In the genomic region with DNA sequence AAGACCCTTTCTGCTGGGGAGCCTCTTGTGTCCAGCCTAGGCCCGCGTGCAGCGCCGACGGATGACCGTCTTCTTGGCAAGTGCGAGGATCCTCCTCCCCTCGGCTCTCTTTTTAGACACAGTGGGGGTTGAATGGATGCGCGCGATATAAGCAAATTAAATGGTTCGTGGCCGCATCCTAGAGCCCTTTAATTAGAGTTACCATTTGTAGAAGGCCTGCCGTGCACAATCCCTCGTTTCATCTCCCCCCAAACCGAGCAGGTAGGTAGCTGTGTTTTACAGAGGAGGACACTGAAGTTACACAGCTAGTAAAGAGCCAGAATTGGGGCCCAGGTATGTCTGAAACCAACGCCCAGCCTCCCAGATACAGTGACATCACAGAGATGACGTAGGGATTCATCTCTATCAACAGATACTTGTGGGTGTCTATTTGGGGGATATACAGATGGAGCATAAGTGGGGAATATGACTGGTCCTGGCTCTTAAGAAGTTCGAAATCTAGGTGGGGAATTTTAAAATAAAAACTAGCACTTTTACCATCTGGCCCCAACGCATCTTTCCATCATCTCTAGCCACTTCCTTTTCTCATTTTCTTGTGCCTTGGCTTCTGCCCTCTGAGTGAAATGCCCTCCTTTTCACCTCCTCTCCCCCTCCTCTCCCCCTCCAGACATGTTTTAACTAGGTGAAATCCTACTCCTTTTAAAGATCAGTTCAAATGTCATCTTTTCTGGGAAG, we compare ENCODE assay signal across 8 cellular contexts. TPM values are rescaled to one million over a fixed set of nuclear protein-coding genes. Genes with fewer than 3 reads are reported as not detected.
DNase-seq lines count a peak whose midpoint lies in the region; ATAC-seq and TF ChIP-seq lines count a peak whose summit lies in the region.

No MANE protein-coding gene starts in this region.

- H3K4me3 Mint-ChIP-seq in T-helper 2 cell treated with Interferon-gamma antibody and Interleukin-4, amounts not matched to agents 5 μg/mL and 100 μg/mL, for 36 hours = peak overlapping the region; percentile 92

- peaks cover 20% of the 10 kb centered on the region for H3K4me1 Mint-ChIP-seq in T-helper 2 cell treated with Interferon-gamma antibody and Interleukin-4, amounts not matched to agents 5 μg/mL and 100 μg/mL, for 36 hours (ENCODE audit: low read depth)

- TF ChIP-seq CTCF in coronary artery (IDR thresholded peaks at IDR 0.05) (no peak), thoracic aorta (IDR thresholded peaks at IDR 0.05) (no peak)

- peak overlapping the region; percentile 96 for H3K27ac ChIP-seq in coronary artery
- H3K27ac ChIP-seq in mesodermal cell (ENCODE audit: low read depth, low read length, severe bottlenecking) = peak overlapping the region; percentile 96
- H3K27ac ChIP-seq in thoracic aorta = peak overlapping the region; percentile 91 to 95

- ATAC-seq in GM21367 (IDR thresholded peaks at IDR 0.05; ENCODE audit: unreplicated experiment) = peak; percentile 26
- ATAC-seq in thoracic aorta (ENCODE audit: insufficient number of reproducible peaks, low FRiP score, low read depth) = peak; percentile 7

- peak overlapping the region; percentile 87 for H3K27ac Mint-ChIP-seq in T-helper 2 cell treated with Interferon-gamma antibody and Interleukin-4, amounts not matched to agents 5 μg/mL and 100 μg/mL, for 36 hours

- H3K36me3 Mint-ChIP-seq in T-helper 2 cell treated with Interferon-gamma antibody and Interleukin-4, amounts not matched to agents 5 μg/mL and 100 μg/mL, for 36 hours (ENCODE audit: low read depth) = peaks cover 7% of the 10 kb centered on the region

- no peaks in the 10 kb centered on the region for H3K9me3 Mint-ChIP-seq in T-helper 2 cell treated with Interferon-gamma antibody and Interleukin-4, amounts not matched to agents 5 μg/mL and 100 μg/mL, for 36 hours

- DNase-seq in COLO668 (lab: John Stamatoyannopoulos, UW; ENCODE audit: unreplicated experiment) (peak; percentile 46), coronary artery (ENCODE audit: low spot score) (no peak), thoracic aorta (ENCODE audit: low spot score) (no peak), iPS-NIHi11 (ENCODE audit: low spot score) (no peak)
- DNase-seq in Jurkat, Clone E6-1 (ENCODE audit: low read depth, low spot score) = peak; percentile 33
- peak; percentile 56 for DNase-seq in T-helper 2 cell treated with Interferon-gamma antibody and Interleukin-4, amounts not matched to agents 5 μg/mL and 100 μg/mL, for 36 hours (ENCODE audit: low spot score)

- H3K27me3 Mint-ChIP-seq in T-helper 2 cell treated with Interferon-gamma antibody and Interleukin-4, amounts not matched to agents 5 μg/mL and 100 μg/mL, for 36 hours (ENCODE audit: low read depth) = peaks cover 16% of the 10 kb centered on the region

- H3K9me3 ChIP-seq in mesodermal cell (ENCODE audit: control insufficient read depth, low read length) (peaks cover 16% of the 10 kb centered on the region), thoracic aorta (no peaks in the 10 kb centered on the region)

- H3K4me3 ChIP-seq in Jurkat, Clone E6-1 (ENCODE audit: low read length) = peak overlapping the region; percentile 71
- H3K4me3 ChIP-seq in coronary artery = peak overlapping the region; percentile 99
- peak overlapping the region; percentile 81 for H3K4me3 ChIP-seq in mesodermal cell (ENCODE audit: extremely low read depth, insufficient read depth, low read length, poor library complexity, severe bottlenecking)
- H3K4me3 ChIP-seq in thoracic aorta = peak overlapping the region; percentile 91

- WGBS in mesodermal cell (ENCODE audit: insufficient coverage in 2 of 2), 2 experiments = 17 to 65% methylated on average over 2 to 6 of the region's 20 CpGs

- no peaks in the 10 kb centered on the region for H3K27me3 ChIP-seq in thoracic aorta (replicated peaks; ENCODE audit: insufficient read depth)

- H3K4me1 ChIP-seq in mesodermal cell (ENCODE audit: control insufficient read depth, insufficient read depth, low read length, poor library complexity, severe bottlenecking) (no peaks in the 10 kb centered on the region), thoracic aorta (ENCODE audit: control insufficient read depth in 1 of 2, low read depth in 2 of 2) (peaks cover 7 to 14% of the 10 kb centered on the region in 2 donors)

- H3K36me3 ChIP-seq in mesodermal cell (ENCODE audit: control insufficient read depth, insufficient read depth, low read length) = peaks cover 18% of the 10 kb centered on the region
- H3K36me3 ChIP-seq in thoracic aorta = no peaks in the 10 kb centered on the region

RNA-seq across cellular contexts. Expression of gene TCP11L1, which starts 0.9 kb away (rescaled TPM):
- polyA plus RNA-seq in Jurkat, Clone E6-1 (2012; ENCODE audit: insufficient read depth, insufficient read length) = 7.9 TPM
- polyA plus RNA-seq in mesodermal cell (2013, experiment 1 of 2) = 16.3 TPM
- 15.6 TPM for polyA plus RNA-seq in mesodermal cell (2013, experiment 2 of 2)
- 10 to 100 TPM; 49.2 to 62.7 TPM for total RNA-seq in thoracic aorta

RNA-seq across cellular contexts. Expression of gene DEPDC7, which starts 24.6 kb away (rescaled TPM):
- polyA plus RNA-seq in Jurkat, Clone E6-1 (2012; ENCODE audit: insufficient read depth, insufficient read length) = not detected
- 6.9 TPM for polyA plus RNA-seq in mesodermal cell (2013, experiment 1 of 2)
- 8.0 TPM for polyA plus RNA-seq in mesodermal cell (2013, experiment 2 of 2)
- total RNA-seq in thoracic aorta = 1 to 10 TPM in 1 of 2 donors, not detected in 1; 1.1 TPM

Comparison
In these comparisons a context has a peak if more than half of its experiments do, and no peak if none do; other contexts are left out.
1. DNase-seq: peak in COLO668 (single experiment), Jurkat, Clone E6-1 (single experiment) and T-helper 2 cell treated with Interferon-gamma antibody and Interleukin-4, amounts not matched to agents 5 μg/mL and 100 μg/mL, for 36 hours (single experiment); none in coronary artery (single experiment), thoracic aorta (single experiment) and iPS-NIHi11 (single experiment).
2. Peak in every context shown above with its lines, with median percentiles within 50 percentile points of each other: H3K4me3 ChIP-seq and H3K27ac ChIP-seq.